Comparison of ENCODE assay signal across 8 cellular contexts in genomic region chr12:10190558-10191388, GRCh38. TPM values are rescaled to one million over a fixed set of nuclear protein-coding genes. Genes with fewer than 3 reads are reported as not detected.
DNase-seq lines count a peak whose midpoint lies in the region; ATAC-seq and TF ChIP-seq lines count a peak whose summit lies in the region.

No MANE protein-coding gene starts in this region.

- H3K4me1 ChIP-seq in endodermal cell (ENCODE audit: control insufficient read depth, insufficient read depth, low read length) (no peaks in the 10 kb centered on the region), thoracic aorta (ENCODE audit: control insufficient read depth in 1 of 2, low read depth in 2 of 2) (no peaks in the 10 kb centered on the region)

- no peak overlapping the region for H3K4me3 ChIP-seq in AG09309 (ENCODE audit: control insufficient read depth, low read depth, low read length)
- H3K4me3 ChIP-seq in endodermal cell (ENCODE audit: low read length), result no peak overlapping the region
- no peak overlapping the region for H3K4me3 ChIP-seq in thoracic aorta

- CTCF ChIA-PET in activated CD4-positive, alpha-beta memory T cell treated with anti-CD3 and anti-CD28 coated beads for 36 hours (lab: Charles Lee), result interaction anchor here (0.7 to 1.9 kb wide), 10 partner anchors 21 to 448 kb away, joined by 3 to 14 read pairs (median 5); no protein-coding TSS in a partner anchor

- TF ChIP-seq CTCF in AG09309 (IDR thresholded peaks at IDR 0.05; ENCODE audit: control insufficient read depth, insufficient read depth, low read depth, low read length, missing control alignments), result peak; percentile 82
- TF ChIP-seq CTCF in endodermal cell (conservative IDR thresholded peaks at IDR 0.05), result peak; percentile 98
- TF ChIP-seq CTCF in thoracic aorta (IDR thresholded peaks at IDR 0.05), result peak; percentile 53

- DNase-seq in AG09309 (ENCODE audit: low read depth) (no peak), NCI-H510A treated with DMSO at 0.1 percent for 48 hours (lab: John Stamatoyannopoulos, UW) (peak; percentile 38), endodermal cell (peak; percentile 91), middle frontal gyrus (ENCODE audit: extremely low spot score, low spot score) (peak; percentile 64), thoracic aorta (ENCODE audit: low spot score) (no peak)
- DNase-seq in activated CD4-positive, alpha-beta memory T cell treated with anti-CD3 and anti-CD28 coated beads for 36 hours, result peak; percentile 65

- POLR2A ChIA-PET in activated CD4-positive, alpha-beta memory T cell treated with anti-CD3 and anti-CD28 coated beads for 36 hours (lab: Charles Lee), result no interaction called here

- H3K27me3 Mint-ChIP-seq in activated CD4-positive, alpha-beta memory T cell treated with anti-CD3 and anti-CD28 coated beads for 36 hours, result peaks cover 16% of the 10 kb centered on the region
- no peaks in the 10 kb centered on the region for H3K27me3 Mint-ChIP-seq in endodermal cell (ENCODE audit: insufficient read depth)

- H3K4me3 Mint-ChIP-seq in activated CD4-positive, alpha-beta memory T cell treated with anti-CD3 and anti-CD28 coated beads for 36 hours, result no peak overlapping the region
- no peak overlapping the region for H3K4me3 Mint-ChIP-seq in endodermal cell

- H3K36me3 ChIP-seq in endodermal cell (ENCODE audit: control insufficient read depth, insufficient read depth, low read length) (no peaks in the 10 kb centered on the region), thoracic aorta (no peaks in the 10 kb centered on the region)

- H3K36me3 Mint-ChIP-seq in activated CD4-positive, alpha-beta memory T cell treated with anti-CD3 and anti-CD28 coated beads for 36 hours, result no peaks in the 10 kb centered on the region
- H3K36me3 Mint-ChIP-seq in endodermal cell (ENCODE audit: low read depth), result no peaks in the 10 kb centered on the region

- H3K9ac ChIP-seq in endodermal cell (ENCODE audit: extremely low read depth, low read length, poor library complexity, severe bottlenecking), result no peak overlapping the region

- no peaks in the 10 kb centered on the region for H3K9me3 ChIP-seq in endodermal cell (ENCODE audit: control insufficient read depth, low read length)
- no peaks in the 10 kb centered on the region for H3K9me3 ChIP-seq in thoracic aorta

- WGBS in endodermal cell (ENCODE audit: insufficient coverage in 1 of 2, insufficient read length in 1 of 2), 2 experiments, result 59 to 73% methylated on average over 4 to 13 of the region's 13 CpGs

- TF ChIP-seq POLR2A in GM18505 (IDR thresholded peaks at IDR 0.05; ENCODE audit: borderline replicate concordance, extremely low read depth, insufficient read depth, insufficient read length), result no peak

- H3K4me1 Mint-ChIP-seq in activated CD4-positive, alpha-beta memory T cell treated with anti-CD3 and anti-CD28 coated beads for 36 hours (ENCODE audit: low read depth), result no peaks in the 10 kb centered on the region
- H3K4me1 Mint-ChIP-seq in endodermal cell, result peaks cover 6% of the 10 kb centered on the region

- H3K27ac Mint-ChIP-seq in activated CD4-positive, alpha-beta memory T cell treated with anti-CD3 and anti-CD28 coated beads for 36 hours, result no peak overlapping the region
- H3K27ac Mint-ChIP-seq in endodermal cell, result no peak overlapping the region

- H3K27ac ChIP-seq in endodermal cell (ENCODE audit: low read depth, low read length) (no peak overlapping the region), thoracic aorta (no peak overlapping the region)

- intact Hi-C loops in activated CD4-positive, alpha-beta memory T cell treated with anti-CD3 and anti-CD28 coated beads for 36 hours (cut with micrococcal nuclease), result loop anchor here (1.0 to 2.0 kb wide), 2 partner anchors 37 to 376 kb away; no protein-coding TSS in a partner anchor

- no peaks in the 10 kb centered on the region for H3K9me3 Mint-ChIP-seq in activated CD4-positive, alpha-beta memory T cell treated with anti-CD3 and anti-CD28 coated beads for 36 hours
- H3K9me3 Mint-ChIP-seq in endodermal cell, result peaks cover 20% of the 10 kb centered on the region

- H3K27me3 ChIP-seq in endodermal cell (ENCODE audit: control insufficient read depth, insufficient read depth, low read length, poor library complexity, severe bottlenecking) (no peaks in the 10 kb centered on the region), thoracic aorta (replicated peaks; ENCODE audit: insufficient read depth) (no peaks in the 10 kb centered on the region)

- peak; percentile 69 for ATAC-seq in GM18505 (IDR thresholded peaks at IDR 0.05; ENCODE audit: unreplicated experiment)
- peak; percentile 94 for ATAC-seq in HG02973 (IDR thresholded peaks at IDR 0.05; ENCODE audit: unreplicated experiment)
- peak; percentile 57 for ATAC-seq in thoracic aorta (ENCODE audit: insufficient number of reproducible peaks, low FRiP score, low read depth)

RNA-seq across cellular contexts. Expression of gene TMEM52B, which starts 11.9 kb away (rescaled TPM):
- not detected for total RNA-seq in activated CD4-positive, alpha-beta memory T cell treated with anti-CD3 and anti-CD28 coated beads for 36 hours
- total RNA-seq in endodermal cell (not detected), thoracic aorta (1 to 10 TPM in 1 of 2 donors, not detected in 1; 2.8 TPM)
- polyA plus RNA-seq in endodermal cell (2013, experiment 1 of 2), result not detected
- polyA plus RNA-seq in endodermal cell (2013, experiment 2 of 2), result not detected

RNA-seq across cellular contexts. Expression of gene OLR1, which starts 18.8 kb away (rescaled TPM):
- not detected for total RNA-seq in activated CD4-positive, alpha-beta memory T cell treated with anti-CD3 and anti-CD28 coated beads for 36 hours
- total RNA-seq in endodermal cell, result under 1 TPM in 1 of 2 donors, not detected in 1; 0.22 TPM
- polyA plus RNA-seq in endodermal cell (2013, experiment 1 of 2), result 0.11 TPM
- 0.58 TPM for polyA plus RNA-seq in endodermal cell (2013, experiment 2 of 2)
- total RNA-seq in thoracic aorta, result 1 to 10 TPM; 1.4 to 2.8 TPM

RNA-seq across cellular contexts. Expression of gene GABARAPL1, which starts 21.9 kb away (rescaled TPM):
- 1 to 10 TPM; 7.2 to 8.9 TPM for total RNA-seq in activated CD4-positive, alpha-beta memory T cell treated with anti-CD3 and anti-CD28 coated beads for 36 hours
- 100 to 1,000 TPM; 135 to 191 TPM for total RNA-seq in endodermal cell
- 61.9 TPM for polyA plus RNA-seq in endodermal cell (2013, experiment 1 of 2)
- 71.4 TPM for polyA plus RNA-seq in endodermal cell (2013, experiment 2 of 2)
- total RNA-seq in thoracic aorta, result 100 to 1,000 TPM in 1 of 2 donors, 10 to 100 TPM in 1; 86.1 to 114 TPM

Comparison
In these comparisons a context has a peak if more than half of its experiments do, and no peak if none do; other contexts are left out.
1. DNase-seq: peak in NCI-H510A treated with DMSO at 0.1 percent for 48 hours (single experiment), activated CD4-positive, alpha-beta memory T cell treated with anti-CD3 and anti-CD28 coated beads for 36 hours (single experiment), endodermal cell (single experiment) and middle frontal gyrus (single experiment); none in AG09309 (single experiment) and thoracic aorta (single experiment).
2. RNA of gene GABARAPL1, which starts 21.9 kb away (total RNA-seq): 135 to 191 TPM in endodermal cell and 86.1 to 114 TPM in thoracic aorta; 7.2 to 8.9 TPM in activated CD4-positive, alpha-beta memory T cell treated with anti-CD3 and anti-CD28 coated beads for 36 hours; every median in the first group is over 4 times any median in the second.
3. Peak in every context shown above with its lines, with median percentiles within 50 percentile points of each other: CTCF ChIP-seq and ATAC-seq.